In genomic region chr16:20918486-20919239, GRCh38 we compare ENCODE assay signal across 1 cellular context.
TF ChIP-seq lines count a peak whose summit lies in the region.

No MANE protein-coding gene starts in this region.

TF ChIP-seq in liver, 16 proteins besides CTCF, POLR2A, EP300 and RAD21 (continued from another document):
- TF ChIP-seq MAX (IDR thresholded peaks at IDR 0.05) (peak; percentile 81), ATF3 (IDR thresholded peaks at IDR 0.05) (peak; percentile 92), NR2F2 (IDR thresholded peaks at IDR 0.05) (peak; percentile 21), FOXA2 (IDR thresholded peaks at IDR 0.05) (no peak), RXRA (IDR thresholded peaks at IDR 0.05) (peak; percentile 58 to 70), SP1 (IDR thresholded peaks at IDR 0.05) (peak; percentile 57), ZBTB33 (IDR thresholded peaks at IDR 0.05) (no peak), EGR1 (IDR thresholded peaks at IDR 0.05; ENCODE audit: low read depth in 2 of 2) (peak; percentile 96 to 97)
